Comparison of ENCODE assay signal across 8 cellular contexts in genomic region chrX:8748855-8749254, GRCh38. TPM values are rescaled to one million over a fixed set of nuclear protein-coding genes. Genes with fewer than 3 reads are reported as not detected.
DNase-seq lines count a peak whose midpoint lies in the region; ATAC-seq, FAIRE-seq and TF ChIP-seq lines count a peak whose summit lies in the region.

No MANE protein-coding gene starts in this region.

- intact Hi-C loops in left ventricle myocardium superior (cut with micrococcal nuclease), result no loop called here
- intact Hi-C loops in thyroid gland (cut with DNase I), result no loop called here

- H3K4me2 ChIP-seq in astrocyte (ENCODE audit: low read length), result no peak overlapping the region

- H3K4me3 ChIP-seq in cardiac muscle cell, result no peak overlapping the region
- no peak overlapping the region for H3K4me3 ChIP-seq in astrocyte (ENCODE audit: insufficient read depth, low read depth, low read length)
- no peak overlapping the region for H3K4me3 ChIP-seq in thyroid gland (replicated peaks in 1 of 3)

- H3K79me2 ChIP-seq in astrocyte (ENCODE audit: insufficient read depth, low read length), result no peaks in the 10 kb centered on the region

- no peak overlapping the region for H3K27ac ChIP-seq in cardiac muscle cell
- H3K27ac ChIP-seq in astrocyte (ENCODE audit: low read depth, low read length), result no peak overlapping the region
- no peak overlapping the region for H3K27ac ChIP-seq in thyroid gland

- H3K36me3 ChIP-seq in cardiac muscle cell (no peaks in the 10 kb centered on the region), astrocyte (ENCODE audit: insufficient read depth, low read length) (no peaks in the 10 kb centered on the region), thyroid gland (no peaks in the 10 kb centered on the region)

- no peak overlapping the region for H3K4me3 Mint-ChIP-seq in astrocyte (ENCODE audit: unreplicated experiment)

- no peaks in the 10 kb centered on the region for H4K20me1 ChIP-seq in astrocyte (ENCODE audit: insufficient read depth, low read length)

- H3K9me3 Mint-ChIP-seq in astrocyte (ENCODE audit: unreplicated experiment), result no peaks in the 10 kb centered on the region

- no peak overlapping the region for H3K27ac Mint-ChIP-seq in astrocyte (ENCODE audit: unreplicated experiment)

- DNase-seq in cardiac muscle cell (ENCODE audit: low read depth in 1 of 2, low spot score in 1 of 2), result peak; percentile 44 to 61
- no peak for DNase-seq in left ventricle myocardium superior
- DNase-seq in astrocyte (ENCODE audit: low read depth), result no peak
- DNase-seq in left lobe of liver (ENCODE audit: low spot score), result no peak
- no peak for DNase-seq in HuH-7 (ENCODE audit: low spot score)
- no peak for DNase-seq in activated gamma-delta T cell treated with Interleukin-2 at 50 U/mL for 16 hours
- no peak for DNase-seq in thyroid gland

- H3K36me3 Mint-ChIP-seq in astrocyte (ENCODE audit: low read depth, unreplicated experiment), result no peaks in the 10 kb centered on the region

- H3K27me3 ChIP-seq in cardiac muscle cell, result no peaks in the 10 kb centered on the region
- H3K27me3 ChIP-seq in astrocyte (ENCODE audit: insufficient read depth, low read length), result no peaks in the 10 kb centered on the region
- no peaks in the 10 kb centered on the region for H3K27me3 ChIP-seq in thyroid gland

- no peak overlapping the region for H2AFZ ChIP-seq in astrocyte (ENCODE audit: low read depth, low read length)

- no peaks in the 10 kb centered on the region for H3K4me1 ChIP-seq in cardiac muscle cell (ENCODE audit: low read depth)
- H3K4me1 ChIP-seq in astrocyte (ENCODE audit: insufficient read depth, low read length), result no peaks in the 10 kb centered on the region
- no peaks in the 10 kb centered on the region for H3K4me1 ChIP-seq in thyroid gland

- no peaks in the 10 kb centered on the region for H3K27me3 Mint-ChIP-seq in astrocyte (ENCODE audit: low read depth, unreplicated experiment)

- no peak overlapping the region for H3K9ac ChIP-seq in astrocyte (ENCODE audit: low read length)

- TF ChIP-seq CTCF in cardiac muscle cell (IDR thresholded peaks at IDR 0.05; ENCODE audit: low read depth, low read length) (peak; percentile 57), astrocyte (IDR thresholded peaks at IDR 0.05; ENCODE audit: insufficient read depth, low read depth, low read length) (peak; percentile 44), thyroid gland (IDR thresholded peaks at IDR 0.05) (peak in 3 of 6 experiments; percentile 23 to 51 (median 37))

- H3K9me3 ChIP-seq in cardiac muscle cell (ENCODE audit: low read depth) (no peaks in the 10 kb centered on the region), astrocyte (ENCODE audit: insufficient read depth, low read depth, low read length) (no peaks in the 10 kb centered on the region), thyroid gland (no peaks in the 10 kb centered on the region)

- peak; percentile 26; the same call in 1 of the 2 replicates for TF ChIP-seq RAD21 in Ishikawa (IDR thresholded peaks at IDR 0.05; ENCODE audit: low read depth)

- peak; percentile 98 for FAIRE-seq in astrocyte (lab: Jason Lieb, UNC)

- H3K4me1 Mint-ChIP-seq in astrocyte (ENCODE audit: low read depth, unreplicated experiment), result no peaks in the 10 kb centered on the region

- ATAC-seq in left ventricle myocardium superior (no peak), left lobe of liver (peak; percentile 73)

- no peak for TF ChIP-seq POLR2A in thyroid gland (IDR thresholded peaks at IDR 0.05)

- no peak for TF ChIP-seq EP300 in Ishikawa (IDR thresholded peaks at IDR 0.05; ENCODE audit: borderline replicate concordance)

- WGBS in thyroid gland, 2 donors, result 10 to 14% methylated on average over 6 of the region's 6 CpGs

TF ChIP-seq in Ishikawa, 13 proteins besides CTCF, POLR2A, EP300 and RAD21:
- no peak for TF ChIP-seq YY1 (IDR thresholded peaks at IDR 0.05; ENCODE audit: low read depth)
- TF ChIP-seq, protein P1, sequence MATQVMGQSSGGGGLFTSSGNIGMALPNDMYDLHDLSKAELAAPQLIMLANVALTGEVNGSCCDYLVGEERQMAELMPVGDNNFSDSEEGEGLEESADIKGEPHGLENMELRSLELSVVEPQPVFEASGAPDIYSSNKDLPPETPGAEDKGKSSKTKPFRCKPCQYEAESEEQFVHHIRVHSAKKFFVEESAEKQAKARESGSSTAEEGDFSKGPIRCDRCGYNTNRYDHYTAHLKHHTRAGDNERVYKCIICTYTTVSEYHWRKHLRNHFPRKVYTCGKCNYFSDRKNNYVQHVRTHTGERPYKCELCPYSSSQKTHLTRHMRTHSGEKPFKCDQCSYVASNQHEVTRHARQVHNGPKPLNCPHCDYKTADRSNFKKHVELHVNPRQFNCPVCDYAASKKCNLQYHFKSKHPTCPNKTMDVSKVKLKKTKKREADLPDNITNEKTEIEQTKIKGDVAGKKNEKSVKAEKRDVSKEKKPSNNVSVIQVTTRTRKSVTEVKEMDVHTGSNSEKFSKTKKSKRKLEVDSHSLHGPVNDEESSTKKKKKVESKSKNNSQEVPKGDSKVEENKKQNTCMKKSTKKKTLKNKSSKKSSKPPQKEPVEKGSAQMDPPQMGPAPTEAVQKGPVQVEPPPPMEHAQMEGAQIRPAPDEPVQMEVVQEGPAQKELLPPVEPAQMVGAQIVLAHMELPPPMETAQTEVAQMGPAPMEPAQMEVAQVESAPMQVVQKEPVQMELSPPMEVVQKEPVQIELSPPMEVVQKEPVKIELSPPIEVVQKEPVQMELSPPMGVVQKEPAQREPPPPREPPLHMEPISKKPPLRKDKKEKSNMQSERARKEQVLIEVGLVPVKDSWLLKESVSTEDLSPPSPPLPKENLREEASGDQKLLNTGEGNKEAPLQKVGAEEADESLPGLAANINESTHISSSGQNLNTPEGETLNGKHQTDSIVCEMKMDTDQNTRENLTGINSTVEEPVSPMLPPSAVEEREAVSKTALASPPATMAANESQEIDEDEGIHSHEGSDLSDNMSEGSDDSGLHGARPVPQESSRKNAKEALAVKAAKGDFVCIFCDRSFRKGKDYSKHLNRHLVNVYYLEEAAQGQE (IDR thresholded peaks at IDR 0.05; ENCODE audit: low read depth), result no peak
- TF ChIP-seq, protein P2, sequence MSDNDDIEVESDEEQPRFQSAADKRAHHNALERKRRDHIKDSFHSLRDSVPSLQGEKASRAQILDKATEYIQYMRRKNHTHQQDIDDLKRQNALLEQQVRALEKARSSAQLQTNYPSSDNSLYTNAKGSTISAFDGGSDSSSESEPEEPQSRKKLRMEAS (IDR thresholded peaks at IDR 0.05), result no peak
- TF ChIP-seq TAF1 (IDR thresholded peaks at IDR 0.05; ENCODE audit: low read depth), result no peak
- no peak for TF ChIP-seq ZBTB7A (IDR thresholded peaks at IDR 0.05; ENCODE audit: low read depth)
- TF ChIP-seq NFIC (IDR thresholded peaks at IDR 0.05), result no peak
- TF ChIP-seq, protein P3, sequence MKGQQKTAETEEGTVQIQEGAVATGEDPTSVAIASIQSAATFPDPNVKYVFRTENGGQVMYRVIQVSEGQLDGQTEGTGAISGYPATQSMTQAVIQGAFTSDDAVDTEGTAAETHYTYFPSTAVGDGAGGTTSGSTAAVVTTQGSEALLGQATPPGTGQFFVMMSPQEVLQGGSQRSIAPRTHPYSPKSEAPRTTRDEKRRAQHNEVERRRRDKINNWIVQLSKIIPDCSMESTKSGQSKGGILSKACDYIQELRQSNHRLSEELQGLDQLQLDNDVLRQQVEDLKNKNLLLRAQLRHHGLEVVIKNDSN (IDR thresholded peaks at IDR 0.05), result no peak
- no peak for TF ChIP-seq FOXM1 (IDR thresholded peaks at IDR 0.05; ENCODE audit: borderline replicate concordance, low read depth)
- no peak for TF ChIP-seq TCF12 (IDR thresholded peaks at IDR 0.05; ENCODE audit: low read depth)
- no peak for TF ChIP-seq EGR1 (IDR thresholded peaks at IDR 0.05)
- TF ChIP-seq CREB1 (IDR thresholded peaks at IDR 0.05; ENCODE audit: low read depth), result no peak
- no peak for TF ChIP-seq TEAD4 (IDR thresholded peaks at IDR 0.05)
- TF ChIP-seq CEBPB (IDR thresholded peaks at IDR 0.05), result no peak
TF ChIP-seq in Ishikawa: peak in this region for 0.

RNA-seq across cellular contexts. Expression of gene ANOS1, which starts 16.9 kb away (rescaled TPM):
- 22.5 and 22.7 TPM in 2 replicates for total RNA-seq in cardiac muscle cell
- 10.4 and 17.6 TPM in 2 replicates for polyA plus RNA-seq in cardiac muscle cell
- total RNA-seq in left ventricle myocardium superior, result 5.8 TPM
- 10.0 and 15.3 TPM in 2 replicates for total RNA-seq in astrocyte
- 0.25 TPM for total RNA-seq in left lobe of liver
- 10 to 100 TPM; 19.3 to 57.3 (median 32.0) TPM for total RNA-seq in thyroid gland

RNA-seq across cellular contexts. Expression of gene FAM9A, which starts 52.3 kb away (rescaled TPM):
- total RNA-seq in cardiac muscle cell, result not detected in 2 replicates
- polyA plus RNA-seq in cardiac muscle cell, result not detected in 2 replicates
- not detected for total RNA-seq in left ventricle myocardium superior
- total RNA-seq in astrocyte, result not detected in 2 replicates
- total RNA-seq in left lobe of liver, result not detected
- total RNA-seq in thyroid gland, result not detected

Comparison
In these comparisons a context has a peak if more than half of its experiments do, and no peak if none do; other contexts are left out.
1. DNase-seq: peak in cardiac muscle cell (2 of 2); none in left ventricle myocardium superior (single experiment), astrocyte (single experiment), left lobe of liver (single experiment), HuH-7 (single experiment), activated gamma-delta T cell treated with Interleukin-2 at 50 U/mL for 16 hours (single experiment) and thyroid gland (0 of 2).